13 cellular contexts compared by ENCODE assay signal in genomic region chr19:11179716-11180297, GRCh38. TPM values are rescaled to one million over a fixed set of nuclear protein-coding genes. Genes with fewer than 3 reads are reported as not detected.
A peak's percentile ranks its signal among the peaks of the same experiment; 100 is the strongest.
DNase-seq lines count a peak whose midpoint lies in the region; ATAC-seq, FAIRE-seq and TF ChIP-seq lines count a peak whose summit lies in the region.
"Had no signal": no experiment of that assay in that cellular context is flagged by ENCODE, and none has a peak within 500 bp of the region (broad histone marks: within the 10 kb centered on the region; RNA-seq: fewer than 3 reads in every experiment).

No MANE protein-coding gene starts in this region.

- H3K4me2 ChIP-seq in Karpas-422 (ENCODE audit: low read depth, low read length, poor library complexity, severe bottlenecking): peak overlapping the region; percentile 37

- H3K9ac ChIP-seq in Karpas-422 (ENCODE audit: low read length) (peak overlapping the region; percentile 24; the same call in 1 of the 2 replicates), kidney (ENCODE audit: low read length in 2 of 2) (no peak overlapping the region)

- no peaks in the 10 kb centered on the region for H3K9me2 ChIP-seq in Karpas-422 (replicated peaks; ENCODE audit: insufficient read depth, low read length)

- no peak for TF ChIP-seq EP300 in stomach (IDR thresholded peaks at IDR 0.05)

- TF ChIP-seq POLR2A in GM19099 (IDR thresholded peaks at IDR 0.05; ENCODE audit: extremely low read depth, insufficient read length, low read depth) (peak; percentile 44), heart left ventricle (IDR thresholded peaks at IDR 0.05) (no peak), stomach (IDR thresholded peaks at IDR 0.05) (no peak)

- no peak for FAIRE-seq in kidney (lab: Jason Lieb, UNC)

- peaks cover 10% of the 10 kb centered on the region for H3K4me1 ChIP-seq in Karpas-422 (ENCODE audit: low read length)
- H3K4me1 ChIP-seq in heart left ventricle: peaks cover 0 to 38% (median 21%) of the 10 kb centered on the region in 12 donors
- H3K4me1 ChIP-seq in stomach: peaks cover 25 to 55% (median 37%) of the 10 kb centered on the region in 4 donors
- peaks cover 4% of the 10 kb centered on the region in 2 donors for H3K4me1 ChIP-seq in kidney (ENCODE audit: control insufficient read depth in 1 of 2, insufficient read depth in 1 of 2, low read depth in 1 of 2, low read length in 2 of 2)

- H3K27me3 ChIP-seq in Karpas-422 (ENCODE audit: low read length): no peaks in the 10 kb centered on the region
- no peaks in the 10 kb centered on the region for H3K27me3 ChIP-seq in heart left ventricle
- H3K27me3 ChIP-seq in stomach: no peaks in the 10 kb centered on the region

- no peaks in the 10 kb centered on the region for H3K36me3 ChIP-seq in Karpas-422 (ENCODE audit: insufficient read depth, low read length)
- peaks cover 0 to 86% (median 54%) of the 10 kb centered on the region in 9 donors for H3K36me3 ChIP-seq in heart left ventricle
- H3K36me3 ChIP-seq in stomach: peaks cover 28 to 65% (median 50%) of the 10 kb centered on the region in 4 donors
- H3K36me3 ChIP-seq in kidney (ENCODE audit: control insufficient read depth in 1 of 2, insufficient read depth in 2 of 2, low read length in 2 of 2): peaks cover 6 to 8% of the 10 kb centered on the region in 2 donors

- H3K27ac ChIP-seq in Karpas-422 (ENCODE audit: low read length): no peak overlapping the region
- peak overlapping the region; percentile 28 to 91 (median 54) for H3K27ac ChIP-seq in heart left ventricle
- peak overlapping the region in 4 of 5 donors; percentile 61 to 94 (median 72) for H3K27ac ChIP-seq in stomach
- H3K27ac ChIP-seq in kidney (ENCODE audit: low read depth in 2 of 2, low read length in 2 of 2): peak overlapping the region in 1 of 2 donors; percentile 11

- no peaks in the 10 kb centered on the region for H3K9me3 ChIP-seq in Karpas-422 (ENCODE audit: low read length)
- peaks cover 0 to 3% (median 0%) of the 10 kb centered on the region in 12 donors for H3K9me3 ChIP-seq in heart left ventricle
- H3K9me3 ChIP-seq in stomach: no peaks in the 10 kb centered on the region
- no peaks in the 10 kb centered on the region for H3K9me3 ChIP-seq in kidney (ENCODE audit: control insufficient read depth in 1 of 2, low read length in 2 of 2)

- ATAC-seq in heart left ventricle (peak in 2 of 4 donors; percentile 22 to 66), GM18520 (IDR thresholded peaks at IDR 0.05; ENCODE audit: unreplicated experiment) (no peak)
- ATAC-seq: PC-3 had no signal

- no peak overlapping the region for H2AFZ ChIP-seq in Karpas-422 (ENCODE audit: low read length)

- 51 to 63% (median 61%) methylated on average over 11 of the region's 11 CpGs for WGBS in heart left ventricle, 4 donors
- WGBS in stomach, 5 donors: 45 to 64% (median 56%) methylated on average over 11 of the region's 11 CpGs

- H3K4me3 ChIP-seq in Karpas-422 (ENCODE audit: low read length) (peak overlapping the region; percentile 10; the same call in 1 of the 2 replicates), heart left ventricle (no peak overlapping the region), stomach (peak overlapping the region in 1 of 4 donors; percentile 9), kidney (ENCODE audit: low read length in 2 of 2) (no peak overlapping the region)

- TF ChIP-seq CTCF in heart left ventricle (IDR thresholded peaks at IDR 0.05) (no peak), stomach (IDR thresholded peaks at IDR 0.05) (no peak), kidney (IDR thresholded peaks at IDR 0.05; ENCODE audit: borderline replicate concordance, extremely low read depth, insufficient read depth) (no peak)

- no peaks in the 10 kb centered on the region for H4K20me1 ChIP-seq in Karpas-422 (ENCODE audit: insufficient read depth, low read depth, low read length)

- no peaks in the 10 kb centered on the region for H3K79me2 ChIP-seq in Karpas-422 (ENCODE audit: low read length)

- intact Hi-C loops in heart left ventricle (cut with DNase I): no loop called here
- intact Hi-C loops in stomach (cut with DNase I; ENCODE audit: low total_unique reads): no loop called here
- intact Hi-C loops in kidney (cut with DNase I): no loop called here

- DNase-seq in Karpas-422: no peak
- DNase-seq in heart left ventricle: no peak
- no peak for DNase-seq in stomach
- no peak for DNase-seq in DMS 273 treated with DMSO at 0.1 percent for 48 hours (lab: John Stamatoyannopoulos, UW)
- no peak for DNase-seq in Ammon's horn (ENCODE audit: low spot score)
- DNase-seq in kidney: no peak
- DNase-seq: DMS79, NCI-H1105, PC-3 had no signal

RNA-seq across cellular contexts. Expression of gene KANK2, which starts 17.5 kb away (rescaled TPM):
- total RNA-seq in Karpas-422 (2014; rRNA removed; shearing (Covaris generic); ENCODE audit: low replicate concordance): 0.19 and 1.9 TPM in 2 replicates
- total RNA-seq in heart left ventricle (1,000 to 10,000 TPM in 1 of 9 donors, 100 to 1,000 TPM in 8; 232 to 1,831 (median 296) TPM), stomach (100 to 1,000 TPM; 120 to 415 (median 251) TPM), kidney (119 TPM)
- polyA plus RNA-seq in heart left ventricle (100 to 1,000 TPM; 275 to 281 TPM), stomach (100 to 1,000 TPM in 2 of 3 donors, 10 to 100 TPM in 1; 82.4 to 158 (median 144) TPM), kidney (ENCODE audit: insufficient read depth, low read depth, low replicate concordance) (37.5 TPM)

RNA-seq across cellular contexts. Expression of gene SPC24, which starts 24.2 kb away (rescaled TPM):
- 25.3 and 28.6 TPM in 2 replicates for total RNA-seq in Karpas-422 (2014; rRNA removed; shearing (Covaris generic); ENCODE audit: low replicate concordance)
- 10 to 100 TPM in 1 of 9 donors, 1 to 10 TPM in 8; 1.7 to 10.7 (median 5.2) TPM for total RNA-seq in heart left ventricle
- 1 to 10 TPM; 1.4 to 3.0 TPM for polyA plus RNA-seq in heart left ventricle
- total RNA-seq in stomach: 10 to 100 TPM in 3 of 5 donors, not detected in 2; 11.9 to 20.4 (median 18.7) TPM
- polyA plus RNA-seq in stomach: 1 to 10 TPM; 3.7 to 6.5 (median 5.0) TPM
- 1.7 TPM for total RNA-seq in kidney
- 0.65 TPM for polyA plus RNA-seq in kidney (ENCODE audit: insufficient read depth, low read depth, low replicate concordance)

RNA-seq across cellular contexts. Expression of gene ANGPTL8, which starts 59.6 kb away (rescaled TPM):
- not detected in 2 replicates for total RNA-seq in Karpas-422 (2014; rRNA removed; shearing (Covaris generic); ENCODE audit: low replicate concordance)
- total RNA-seq in heart left ventricle (1 to 10 TPM in 1 of 9 donors, not detected in 8; 6.3 TPM), stomach (not detected), kidney (1.9 TPM)
- polyA plus RNA-seq in heart left ventricle (10 to 100 TPM in 1 of 2 donors, under 1 TPM in 1; 0.61 to 10.2 TPM), stomach (under 1 TPM in 1 of 3 donors, not detected in 2; 0.70 TPM), kidney (ENCODE audit: insufficient read depth, low read depth, low replicate concordance) (1.3 TPM)
- total RNA-seq: glomerular endothelial cell, PC-3 had no signal
- polyA plus RNA-seq: neural cell had no signal

Comparison
In these comparisons a context has a peak if more than half of its experiments do, and no peak if none do; other contexts are left out.
1. RNA of gene KANK2, which starts 17.5 kb away (total RNA-seq): 232 to 1,831 TPM in heart left ventricle, 120 to 415 TPM in stomach and 119 TPM in kidney (single experiment); 0.19 to 1.9 TPM in Karpas-422; every median in the first group is over 10 times any median in the second.